ENCODE assay signal across 8 cellular contexts in genomic region chr2:156341482-156342251, GRCh38.
DNase-seq lines count a peak whose midpoint lies in the region; FAIRE-seq and TF ChIP-seq lines count a peak whose summit lies in the region.

No MANE protein-coding gene starts in this region.

- TF ChIP-seq POLR2A in H54 (IDR thresholded peaks at IDR 0.05; ENCODE audit: low read depth, low read length): peak; percentile 51

- peak overlapping the region; percentile 100 for H3K27ac ChIP-seq in substantia nigra (ENCODE audit: low read depth, low read length, poor library complexity, severe bottlenecking)

- TF ChIP-seq CTCF in LNCaP clone FGC (IDR thresholded peaks at IDR 0.05; ENCODE audit: control insufficient read depth, extremely low read depth, insufficient read depth): no peak
- no peak for TF ChIP-seq CTCF in foreskin fibroblast (IDR thresholded peaks at IDR 0.05; ENCODE audit: low read depth, low read length)

- H3K4me1 ChIP-seq in neuron (ENCODE audit: insufficient read depth, low read length): peaks cover 11% of the 10 kb centered on the region

- peak overlapping the region; percentile 100 for H2AFZ ChIP-seq in neuron (ENCODE audit: low read depth, low read length)

- FAIRE-seq in H54 (lab: Jason Lieb, UNC): peak; percentile 92

- H3K4me3 ChIP-seq in LNCaP clone FGC (ENCODE audit: low read depth, low read length): peak overlapping the region; percentile 76
- peak overlapping the region; percentile 80 to 86 for H3K4me3 ChIP-seq in foreskin fibroblast (ENCODE audit: low read depth in 1 of 2, low read length in 2 of 2)
- peak overlapping the region; percentile 93 for H3K4me3 ChIP-seq in neuron (ENCODE audit: low read length)

- H3K9me3 ChIP-seq in neuron (ENCODE audit: low read length): no peaks in the 10 kb centered on the region

- H3K27me3 ChIP-seq in neuron (ENCODE audit: insufficient read depth, low read length): peaks cover 15% of the 10 kb centered on the region

- DNase-seq in ELR (ENCODE audit: low read depth) (peak; percentile 95), H54 (ENCODE audit: insufficient read length, low spot score) (peak; percentile 70), LNCaP clone FGC (ENCODE audit: low read depth) (no peak), SHP77 treated with DMSO at 0.1 percent for 48 hours (lab: John Stamatoyannopoulos, UW) (peak; percentile 74), activated gamma-delta T cell treated with Interleukin-2 at 50 U/mL for 16 hours (peak; percentile 77), foreskin fibroblast (peak; percentile 91 to 96), substantia nigra (lab: John Stamatoyannopoulos, UW) (peak in 48 of 49 donors; percentile 34 to 96 (median 77))

- H3K36me3 ChIP-seq in neuron (ENCODE audit: insufficient read depth, low read length): no peaks in the 10 kb centered on the region
